ENCODE assay signal across 3 cellular contexts in genomic region chr16:20424129-20424866, GRCh38.
TF ChIP-seq lines count a peak whose summit lies in the region.

No MANE protein-coding gene starts in this region.

TF ChIP-seq in HCT116, 20 proteins besides CTCF, POLR2A, EP300 and RAD21:
- peak; percentile 28 for TF ChIP-seq REST (IDR thresholded peaks at IDR 0.05; ENCODE audit: low read depth)
- TF ChIP-seq POLR2AphosphoS5 (IDR thresholded peaks at IDR 0.05; ENCODE audit: low read depth, low read length), result no peak

TF ChIP-seq in GM12878, 131 proteins besides CTCF, POLR2A, EP300 and RAD21:
- TF ChIP-seq REST (IDR thresholded peaks at IDR 0.05; ENCODE audit: low read depth, low read length), result peak; percentile 58; the same call in 1 of the 2 replicates
- no peak for TF ChIP-seq BRCA1 (IDR thresholded peaks at IDR 0.05; ENCODE audit: low read depth, low read length)

TF ChIP-seq in HepG2, 621 proteins besides CTCF, POLR2A, EP300 and RAD21 (continues in another document):
- TF ChIP-seq CENPX (CRISPR knock-in tag; IDR thresholded peaks at IDR 0.05) (no peak), FOXK1 (CRISPR knock-in tag; IDR thresholded peaks at IDR 0.05; ENCODE audit: borderline replicate concordance, low read depth) (peak; percentile 9; the same call in 1 of the 2 replicates), ZNF264 (CRISPR knock-in tag; IDR thresholded peaks at IDR 0.05) (peak; percentile 99), ZNF138 (CRISPR knock-in tag; IDR thresholded peaks at IDR 0.05; ENCODE audit: low read depth) (no peak), NR2C2 (CRISPR knock-in tag; IDR thresholded peaks at IDR 0.05; ENCODE audit: borderline replicate concordance) (peak; percentile 73), POLR2AphosphoS2 (IDR thresholded peaks at IDR 0.05; ENCODE audit: low read depth, low read length) (no peak), ZBTB39 (CRISPR knock-in tag; IDR thresholded peaks at IDR 0.05) (0 out of 2 replicates have a peak, but pooled peaks have one; percentile 43), SNAPC5 (CRISPR knock-in tag; IDR thresholded peaks at IDR 0.05; ENCODE audit: borderline replicate concordance) (no peak), THRA (CRISPR knock-in tag; IDR thresholded peaks at IDR 0.05; ENCODE audit: borderline replicate concordance) (peak; percentile 73), MTA1 (CRISPR knock-in tag; IDR thresholded peaks at IDR 0.05; ENCODE audit: borderline replicate concordance) (no peak; the same call in 1 of the 2 replicates), TBP (CRISPR knock-in tag; IDR thresholded peaks at IDR 0.05) (peak; percentile 84; the same call in 1 of the 2 replicates), ZBTB7A (CRISPR knock-in tag; IDR thresholded peaks at IDR 0.05) (peak; percentile 76; the same call in 1 of the 2 replicates), SSRP1 (CRISPR knock-in tag; IDR thresholded peaks at IDR 0.05) (no peak), RBAK (CRISPR knock-in tag; IDR thresholded peaks at IDR 0.05) (0 out of 2 replicates have a peak, but pooled peaks have one; percentile 46), ZNF331 (CRISPR knock-in tag; IDR thresholded peaks at IDR 0.05) (peak; percentile 80; the same call in 1 of the 2 replicates), KAT8 (CRISPR knock-in tag; IDR thresholded peaks at IDR 0.05) (peak; percentile 55; the same call in 1 of the 2 replicates), POGZ (CRISPR knock-in tag; IDR thresholded peaks at IDR 0.05) (peak; percentile 92), CREM (IDR thresholded peaks at IDR 0.05) (peak; percentile 76), CREM (CRISPR knock-in tag; IDR thresholded peaks at IDR 0.05) (no peak), ZBTB44 (CRISPR knock-in tag; IDR thresholded peaks at IDR 0.05) (0 out of 2 replicates have a peak, but pooled peaks have one; percentile 81), PBX2 (CRISPR knock-in tag; IDR thresholded peaks at IDR 0.05) (peak; percentile 64; the same call in 1 of the 2 replicates), ZEB1 (IDR thresholded peaks at IDR 0.05; ENCODE audit: insufficient replicate concordance, low read depth) (no peak), HOMEZ (CRISPR knock-in tag; IDR thresholded peaks at IDR 0.05; ENCODE audit: low read depth) (peak; percentile 93; the same call in 1 of the 2 replicates), PRPF4 (IDR thresholded peaks at IDR 0.05; ENCODE audit: low read depth, low read length, poor library complexity, severe bottlenecking) (no peak), TP53 (CRISPR knock-in tag; conservative IDR thresholded peaks at IDR 0.05) (0 out of 2 replicates have a peak, but pooled peaks have one; percentile 74), SNAI1 (CRISPR knock-in tag; IDR thresholded peaks at IDR 0.05; ENCODE audit: borderline replicate concordance) (no peak), ZNF547 (CRISPR knock-in tag; IDR thresholded peaks at IDR 0.05) (peak; percentile 42), ZNF44 (CRISPR knock-in tag; IDR thresholded peaks at IDR 0.05) (peak; percentile 86), NONO (IDR thresholded peaks at IDR 0.05) (no peak), NONO (CRISPR knock-in tag; conservative IDR thresholded peaks at IDR 0.05) (peak; percentile 79), GPN1 (CRISPR knock-in tag; IDR thresholded peaks at IDR 0.05; ENCODE audit: borderline replicate concordance) (no peak), DRAP1 (CRISPR knock-in tag; IDR thresholded peaks at IDR 0.05) (peak; percentile 70), USF2 (IDR thresholded peaks at IDR 0.05; ENCODE audit: low read depth, low read length) (no peak), USF2 (CRISPR knock-in tag; IDR thresholded peaks at IDR 0.05; ENCODE audit: borderline replicate concordance) (no peak), ZNF609 (CRISPR knock-in tag; IDR thresholded peaks at IDR 0.05; ENCODE audit: borderline replicate concordance) (peak; percentile 78; the same call in 1 of the 2 replicates), MEIS1 (CRISPR knock-in tag; IDR thresholded peaks at IDR 0.05; ENCODE audit: borderline replicate concordance) (peak; percentile 97), KDM4B (CRISPR knock-in tag; IDR thresholded peaks at IDR 0.05) (0 out of 2 replicates have a peak, but pooled peaks have one; percentile 53), ZNF580 (CRISPR knock-in tag; IDR thresholded peaks at IDR 0.05; ENCODE audit: borderline replicate concordance, low read depth) (peak; percentile 92; the same call in 1 of the 2 replicates), TBX3 (IDR thresholded peaks at IDR 0.05; ENCODE audit: borderline replicate concordance) (peak; percentile 44; the same call in 1 of the 2 replicates), HIVEP1 (CRISPR knock-in tag; IDR thresholded peaks at IDR 0.05) (no peak), ZNF337 (CRISPR knock-in tag; IDR thresholded peaks at IDR 0.05; ENCODE audit: borderline replicate concordance, low read depth) (peak; percentile 68), RNF219 (CRISPR knock-in tag; IDR thresholded peaks at IDR 0.05) (no peak), THAP11 (CRISPR knock-in tag; IDR thresholded peaks at IDR 0.05) (peak; percentile 69)
